Comparison of ENCODE assay signal across 11 cellular contexts in the genomic region with DNA sequence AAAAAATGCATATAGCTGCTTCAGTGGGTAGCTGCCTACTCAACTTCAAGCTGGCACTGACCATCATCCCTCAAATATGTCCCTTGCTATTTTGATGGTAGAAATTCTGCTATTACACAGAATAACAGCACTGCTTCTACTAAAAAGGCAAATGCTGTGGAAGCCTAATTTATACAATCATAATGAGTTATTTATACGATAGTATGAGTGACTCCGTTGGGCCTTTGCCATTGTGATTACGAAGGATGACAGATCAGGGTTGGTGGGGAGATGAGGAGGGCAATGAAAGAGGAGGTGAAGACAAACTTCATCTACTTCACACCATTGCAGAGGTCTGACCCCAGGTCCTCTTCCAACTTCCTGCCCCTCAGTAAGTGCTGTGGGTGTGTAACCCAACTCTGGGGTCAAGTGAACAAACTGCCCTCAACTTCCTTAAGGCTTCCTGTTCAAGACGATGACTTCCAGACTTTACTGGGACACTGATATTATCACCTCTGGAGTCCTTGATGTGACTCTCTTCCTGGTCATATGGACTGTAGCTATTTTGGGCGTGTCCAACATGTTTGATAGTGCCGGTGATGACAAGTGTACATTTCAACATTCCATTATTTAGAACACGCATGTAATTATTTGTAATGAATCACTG.
DNase-seq lines count a peak whose midpoint lies in the region; ATAC-seq, FAIRE-seq and TF ChIP-seq lines count a peak whose summit lies in the region.
"Had no signal": no experiment of that assay in that cellular context is flagged by ENCODE, and none has a peak within 500 bp of the region (broad histone marks: within the 10 kb centered on the region; RNA-seq: fewer than 3 reads in every experiment).

No MANE protein-coding gene starts in this region.

- H3K9me3 ChIP-seq in DND-41 (ENCODE audit: insufficient read depth, low read length, severe bottlenecking) (no peaks in the 10 kb centered on the region), K562 (replicated peaks; ENCODE audit: control insufficient read depth, insufficient read depth, low read depth, low read length) (no peaks in the 10 kb centered on the region), mesodermal cell (ENCODE audit: control insufficient read depth, low read length) (no peaks in the 10 kb centered on the region), prostate gland (no peaks in the 10 kb centered on the region)
- no peaks in the 10 kb centered on the region for H3K9me3 ChIP-seq in naive thymus-derived CD4-positive, alpha-beta T cell (ENCODE audit: control insufficient read depth in 2 of 3, low read length in 3 of 3)
- H3K9me3 ChIP-seq: Caco-2 had no signal

- H3K4me3 ChIP-seq in DND-41 (ENCODE audit: low read depth in 1 of 2, low read length in 2 of 2) (no peak overlapping the region), K562 (no peak overlapping the region), mesodermal cell (ENCODE audit: extremely low read depth, insufficient read depth, low read length, poor library complexity, severe bottlenecking) (no peak overlapping the region), prostate gland (no peak overlapping the region)
- H3K4me3 ChIP-seq in naive thymus-derived CD4-positive, alpha-beta T cell (ENCODE audit: low read length) = no peak overlapping the region

- H4K20me1 ChIP-seq in DND-41 (ENCODE audit: insufficient read depth, low read length) = no peaks in the 10 kb centered on the region
- H4K20me1 ChIP-seq in K562 (replicated peaks; ENCODE audit: control insufficient read depth, insufficient read depth, low read length) = no peaks in the 10 kb centered on the region

- in situ Hi-C loops in K562 (cut with MboI) = loop anchor here (10.0 to 25.0 kb wide), 3 partner anchors 285 to 1123 kb away; a partner anchor contains a TSS

- peaks cover 38% of the 10 kb centered on the region for H3K79me2 ChIP-seq in DND-41 (ENCODE audit: insufficient read depth, low read length)
- no peaks in the 10 kb centered on the region for H3K79me2 ChIP-seq in K562 (ENCODE audit: control insufficient read depth, insufficient read depth, low read length)

- CTCF ChIA-PET in K562 (lab: Yijun Ruan, JAX; ENCODE audit: low intra/inter-chr PET ratio) = interaction anchor here (0.6 to 2.3 kb wide), 3 partner anchors 13 to 1212 kb away, joined by 3 to 16 read pairs (median 3); no protein-coding TSS in a partner anchor
- CTCF ChIA-PET in naive thymus-derived CD4-positive, alpha-beta T cell (lab: Charles Lee) = interaction anchor here (0.6 to 2.7 kb wide), 5 partner anchors 13 to 1209 kb away, joined by 3 to 16 read pairs (median 4); no protein-coding TSS in a partner anchor

- H3K4me1 ChIP-seq in DND-41 (ENCODE audit: insufficient read depth, low read length) = peaks cover 99% of the 10 kb centered on the region
- peaks cover 0 to 16% of the 10 kb centered on the region in 2 experiments; a peak in 3 of 5 replicates for H3K4me1 ChIP-seq in K562 (replicated peaks in 1 of 2; ENCODE audit: control insufficient read depth in 2 of 2, insufficient read depth in 2 of 2, low read length in 2 of 2)
- H3K4me1 ChIP-seq in mesodermal cell (ENCODE audit: control insufficient read depth, insufficient read depth, low read length, poor library complexity, severe bottlenecking) = peaks cover 20% of the 10 kb centered on the region
- H3K4me1 ChIP-seq in naive thymus-derived CD4-positive, alpha-beta T cell (ENCODE audit: control insufficient read depth in 2 of 2, insufficient read depth in 2 of 2, low read length in 2 of 2) = peaks cover 6 to 8% of the 10 kb centered on the region in 2 donors
- H3K4me1 ChIP-seq in prostate gland (replicated peaks) = no peaks in the 10 kb centered on the region
- H3K4me1 ChIP-seq: Caco-2 had no signal

- no peak overlapping the region for H3K4me3 Mint-ChIP-seq in naive thymus-derived CD4-positive, alpha-beta T cell
- H3K4me3 Mint-ChIP-seq: activated naive CD8-positive, alpha-beta T cell had no signal

- TF ChIP-seq EP300 in K562 (IDR thresholded peaks at IDR 0.05; ENCODE audit: low read length) = no peak

- H3K9me1 ChIP-seq in K562 (ENCODE audit: control insufficient read depth, insufficient read depth, low read length) = no peaks in the 10 kb centered on the region

- FAIRE-seq in K562 (lab: Jason Lieb, UNC) = no peak

- H2AFZ ChIP-seq in DND-41 (ENCODE audit: low read depth, low read length) (no peak overlapping the region), K562 (ENCODE audit: low read depth, low read length) (peak overlapping the region; percentile 20)

- DNase-seq in DND-41 = no peak
- peak in 1 of 4 experiments; percentile 30 for DNase-seq in K562 (ENCODE audit: extremely low read depth in 1 of 4, low spot score in 3 of 4)
- DNase-seq in OCI-M1 (lab: John Stamatoyannopoulos, UW) = no peak
- no peak for DNase-seq in naive thymus-derived CD4-positive, alpha-beta T cell
- no peak for DNase-seq in prostate gland (ENCODE audit: low spot score)
- DNase-seq: effector CD8-positive, alpha-beta T cell had no signal

- H3K27ac ChIP-seq in DND-41 (ENCODE audit: low read length) (peak overlapping the region; percentile 91), K562 (ENCODE audit: extremely low read depth, low read depth, low read length) (no peak overlapping the region), mesodermal cell (ENCODE audit: low read depth, low read length, severe bottlenecking) (peak overlapping the region; percentile 30), prostate gland (no peak overlapping the region)
- no peak overlapping the region for H3K27ac ChIP-seq in naive thymus-derived CD4-positive, alpha-beta T cell (ENCODE audit: low read depth, low read length)

- no peaks in the 10 kb centered on the region for H3K9me3 Mint-ChIP-seq in naive thymus-derived CD4-positive, alpha-beta T cell

- intact Hi-C loops in K562 (cut with micrococcal nuclease) = loop anchor here (1.0 to 10.0 kb wide), 5 partner anchors 40 to 1210 kb away; no protein-coding TSS in a partner anchor
- intact Hi-C loops in naive thymus-derived CD4-positive, alpha-beta T cell (cut with micrococcal nuclease) = loop anchor here (1.0 to 10.0 kb wide), 7 partner anchors 143 to 1347 kb away; a partner anchor contains a TSS
- intact Hi-C loops in prostate gland (cut with DNase I) = loop anchor here (5.0 to 10.0 kb wide), 2 partner anchors 40 to 1123 kb away; a partner anchor contains a TSS

- TF ChIP-seq RAD21 in K562 (CRISPR knock-in tag; conservative IDR thresholded peaks at IDR 0.05 in 1 of 2, IDR thresholded peaks at IDR 0.05 in 1 of 2) = no peak

- no peak for TF ChIP-seq CTCF in DND-41 (IDR thresholded peaks at IDR 0.05; ENCODE audit: borderline replicate concordance, extremely low read depth, low read length, poor library complexity, severe bottlenecking)
- TF ChIP-seq CTCF in K562 (IDR thresholded peaks at IDR 0.05 in 2 of 3, conservative IDR thresholded peaks at IDR 0.05 in 1 of 3; ENCODE audit: insufficient read depth in 2 of 3, low read depth in 1 of 3, low read length in 3 of 3) = no peak
- TF ChIP-seq CTCF in prostate gland (IDR thresholded peaks at IDR 0.05) = no peak

- peaks cover 22% of the 10 kb centered on the region for H3K36me3 ChIP-seq in DND-41 (ENCODE audit: insufficient read depth, low read length)
- H3K36me3 ChIP-seq in K562 (ENCODE audit: control insufficient read depth, insufficient read depth, low read length) = no peaks in the 10 kb centered on the region
- H3K36me3 ChIP-seq in mesodermal cell (ENCODE audit: control insufficient read depth, insufficient read depth, low read length) = no peaks in the 10 kb centered on the region
- no peaks in the 10 kb centered on the region for H3K36me3 ChIP-seq in naive thymus-derived CD4-positive, alpha-beta T cell (ENCODE audit: control insufficient read depth in 2 of 3, insufficient read depth in 3 of 3, low read length in 3 of 3)
- no peaks in the 10 kb centered on the region for H3K36me3 ChIP-seq in prostate gland

- ATAC-seq in DND-41 (ENCODE audit: insufficient read depth, low read depth) (no peak), HG03354 (IDR thresholded peaks at IDR 0.05; ENCODE audit: poor library complexity, severe bottlenecking, unreplicated experiment) (peak; percentile 5), K562 (no peak), GM19023 (IDR thresholded peaks at IDR 0.05; ENCODE audit: unreplicated experiment) (no peak)
- ATAC-seq in naive thymus-derived CD4-positive, alpha-beta T cell = no peak

- 30% methylated on average over 7 of the region's 7 CpGs for WGBS in K562 (ENCODE audit: insufficient coverage, low coverage, missing lambda C conversion rate)
- 17% methylated on average over 1 of the region's 7 CpGs; no CpG with 5 or more reads in 1 of the 2 experiments for WGBS in mesodermal cell (ENCODE audit: insufficient coverage in 2 of 2), 2 experiments
- 74% methylated on average over 7 of the region's 7 CpGs for WGBS in prostate gland

- H3K27ac Mint-ChIP-seq in naive thymus-derived CD4-positive, alpha-beta T cell = peak overlapping the region in 2 of 9 donors; percentile 46 to 57
- H3K27ac Mint-ChIP-seq: activated naive CD8-positive, alpha-beta T cell had no signal

- no peaks in the 10 kb centered on the region for H3K27me3 Mint-ChIP-seq in naive thymus-derived CD4-positive, alpha-beta T cell
- H3K27me3 Mint-ChIP-seq: activated naive CD8-positive, alpha-beta T cell had no signal

- POLR2A ChIA-PET in K562 (lab: Yijun Ruan, JAX) = interaction anchor here (0.6 kb wide), 1 partner anchor 65 kb away, joined by 3 read pairs; no protein-coding TSS in a partner anchor
- POLR2A ChIA-PET in naive thymus-derived CD4-positive, alpha-beta T cell (lab: Charles Lee) = interaction anchor here (0.7 kb wide), 1 partner anchor 143 kb away, joined by 3 read pairs; no protein-coding TSS in a partner anchor

- H3K9ac ChIP-seq in DND-41 (ENCODE audit: low read depth, low read length) (peak overlapping the region; percentile 10; the same call in 1 of the 2 replicates), K562 (ENCODE audit: insufficient read depth in 1 of 2, low read depth in 2 of 2, low read length in 2 of 2) (no peak overlapping the region)

- H3K4me2 ChIP-seq in DND-41 (ENCODE audit: insufficient read depth, low read length) = no peak overlapping the region
- peak overlapping the region; percentile 0; the same call in 1 of the 2 replicates for H3K4me2 ChIP-seq in K562 (ENCODE audit: insufficient read depth, low read length)

- H3K4me1 Mint-ChIP-seq in naive thymus-derived CD4-positive, alpha-beta T cell = peaks cover 8 to 58% (median 8%) of the 10 kb centered on the region in 7 donors

- no peak for TF ChIP-seq POLR2A in K562 (conservative IDR thresholded peaks at IDR 0.05)
- TF ChIP-seq POLR2A in prostate gland (IDR thresholded peaks at IDR 0.05) = no peak

- no TSS peak for BruUV-seq in K562 (replicated peaks; lab: Mats Ljungman, UMichigan)

- H3K27me3 ChIP-seq in DND-41 (ENCODE audit: insufficient read depth, low read length, poor library complexity) (no peaks in the 10 kb centered on the region), K562 (ENCODE audit: control insufficient read depth in 2 of 2, insufficient read depth in 2 of 2, low read length in 2 of 2) (no peaks in the 10 kb centered on the region), prostate gland (replicated peaks; ENCODE audit: insufficient read depth) (no peaks in the 10 kb centered on the region)
- H3K27me3 ChIP-seq in naive thymus-derived CD4-positive, alpha-beta T cell (ENCODE audit: control insufficient read depth in 2 of 2, insufficient read depth in 2 of 2, low read length in 2 of 2) = no peaks in the 10 kb centered on the region

- peaks cover 0 to 2% (median 0%) of the 10 kb centered on the region in 5 donors for H3K36me3 Mint-ChIP-seq in naive thymus-derived CD4-positive, alpha-beta T cell
- H3K36me3 Mint-ChIP-seq: activated naive CD8-positive, alpha-beta T cell had no signal

Comparison
In these comparisons a context has a peak if more than half of its experiments do, and no peak if none do; other contexts are left out.
1. H3K27ac ChIP-seq: peak in DND-41 (single experiment) and mesodermal cell (single experiment); none in K562 (single experiment), naive thymus-derived CD4-positive, alpha-beta T cell (single experiment) and prostate gland (0 of 2).